21 cellular contexts compared by ENCODE assay signal in the genomic region with DNA sequence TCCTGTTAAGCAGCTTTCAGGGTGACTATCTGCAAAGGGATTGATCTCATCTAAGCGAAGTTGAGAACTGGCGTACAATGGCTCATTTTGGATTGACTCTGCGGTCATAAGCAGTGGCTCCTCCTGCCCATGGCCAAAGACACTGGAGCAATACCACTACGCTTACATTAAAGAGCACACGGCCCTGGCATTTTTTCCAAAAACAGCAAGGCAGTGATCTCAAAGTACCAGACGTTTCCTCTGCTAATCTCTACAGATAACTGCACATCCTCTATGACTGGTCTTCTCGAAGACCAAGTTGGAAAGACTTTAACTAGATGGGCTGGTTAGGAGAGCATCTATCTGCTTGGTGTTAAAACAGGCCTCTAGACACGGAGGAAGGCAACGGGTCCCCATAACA. TPM values are rescaled to one million over a fixed set of nuclear protein-coding genes. Genes with fewer than 3 reads are reported as not detected.
DNase-seq lines count a peak whose midpoint lies in the region; ATAC-seq and TF ChIP-seq lines count a peak whose summit lies in the region.
"Had no signal": no experiment of that assay in that cellular context is flagged by ENCODE, and none has a peak within 500 bp of the region (broad histone marks: within the 10 kb centered on the region; RNA-seq: fewer than 3 reads in every experiment).

No MANE protein-coding gene starts in this region.

- in situ Hi-C loops in Panc1 (cut with HindIII; ENCODE audit: low pct_unique_long_range_greater_than_20kb, low sequenced_read_pairs) = no loop called here

- DNase-seq in activated T-cell treated with anti-CD3 and anti-CD28 coated beads, Interleukin-2, amount 50 U/mL, for 4 hours = no peak
- DNase-seq in activated T-cell treated with anti-CD3 and anti-CD28 coated beads, Interleukin-2, amount 50 U/mL, for 24 hours = no peak
- no peak for DNase-seq in Panc1 (ENCODE audit: low read depth, low spot score)
- no peak for DNase-seq in esophagus muscularis mucosa (ENCODE audit: extremely low spot score)
- no peak for DNase-seq in stomach
- no peak for DNase-seq in prostate gland (ENCODE audit: low spot score)
- no peak for DNase-seq in H4 (ENCODE audit: low spot score)
- DNase-seq in psoas muscle = no peak
- DNase-seq: activated naive CD4-positive, alpha-beta T cell treated with anti-CD3 and anti-CD28 coated beads, Interleukin-2, amount 10 ng/mL, durations not matched to agents 7 days and 5 days; Calu3; effector memory CD4-positive, alpha-beta T cell; GDM1; lower lobe of right lung; NCI-H187 treated with DMSO at 0.1 percent for 48 hours; NCI-H510A; SK-N-SH; stimulated activated CD4-positive, alpha-beta T cell treated with anti-CD3 and anti-CD28 coated beads, Interleukin-4, amount 100 ng/mL, for 24 hours; tibial artery had no signal

- H3K27ac ChIP-seq in Panc1 (ENCODE audit: low read length) = peak overlapping the region; percentile 76; the same call in 1 of the 2 replicates
- H3K27ac ChIP-seq in esophagus muscularis mucosa (replicated peaks in 1 of 4) = peak overlapping the region in 3 of 4 donors; percentile 8 to 93 (median 89)
- peak overlapping the region in 3 of 5 donors; percentile 86 to 92 (median 88) for H3K27ac ChIP-seq in stomach
- no peak overlapping the region for H3K27ac ChIP-seq in prostate gland
- no peak overlapping the region for H3K27ac ChIP-seq in psoas muscle
- H3K27ac ChIP-seq: breast epithelium, neutrophil, tibial artery had no signal

- TF ChIP-seq CTCF in Panc1 (IDR thresholded peaks at IDR 0.05) (no peak), esophagus muscularis mucosa (IDR thresholded peaks at IDR 0.05) (no peak), stomach (IDR thresholded peaks at IDR 0.05) (no peak), prostate gland (IDR thresholded peaks at IDR 0.05) (no peak), psoas muscle (IDR thresholded peaks at IDR 0.05) (no peak)

- peaks cover 37% of the 10 kb centered on the region for H3K4me1 Mint-ChIP-seq in activated T-cell treated with anti-CD3 and anti-CD28 coated beads, Interleukin-2, amount 50 U/mL, for 4 hours (ENCODE audit: low read depth)
- peaks cover 37% of the 10 kb centered on the region for H3K4me1 Mint-ChIP-seq in activated T-cell treated with anti-CD3 and anti-CD28 coated beads, Interleukin-2, amount 50 U/mL, for 24 hours (ENCODE audit: low read depth)

- H3K27me3 ChIP-seq in Panc1 (ENCODE audit: control insufficient read depth, insufficient read depth, low read length) (no peaks in the 10 kb centered on the region), esophagus muscularis mucosa (no peaks in the 10 kb centered on the region), stomach (peaks cover 0 to 9% (median 0%) of the 10 kb centered on the region in 3 donors), prostate gland (replicated peaks; ENCODE audit: insufficient read depth) (no peaks in the 10 kb centered on the region), psoas muscle (ENCODE audit: insufficient read depth in 3 of 3, low read length in 2 of 3) (no peaks in the 10 kb centered on the region)
- H3K27me3 ChIP-seq: breast epithelium, tibial artery had no signal

- no peak for TF ChIP-seq POLR2A in esophagus muscularis mucosa (IDR thresholded peaks at IDR 0.05; ENCODE audit: low read depth)
- no peak for TF ChIP-seq POLR2A in stomach (IDR thresholded peaks at IDR 0.05)
- no peak for TF ChIP-seq POLR2A in prostate gland (IDR thresholded peaks at IDR 0.05)

- 74% methylated on average over 9 of the region's 9 CpGs for WGBS in esophagus muscularis mucosa
- WGBS in stomach, 5 donors = 74 to 85% (median 75%) methylated on average over 9 of the region's 9 CpGs
- 77% methylated on average over 9 of the region's 9 CpGs for WGBS in prostate gland
- 80 to 94% (median 80%) methylated on average over 9 of the region's 9 CpGs for WGBS in psoas muscle, 3 donors

- H3K27me3 Mint-ChIP-seq in activated T-cell treated with anti-CD3 and anti-CD28 coated beads, Interleukin-2, amount 50 U/mL, for 4 hours (ENCODE audit: low read depth) = no peaks in the 10 kb centered on the region
- H3K27me3 Mint-ChIP-seq in activated T-cell treated with anti-CD3 and anti-CD28 coated beads, Interleukin-2, amount 50 U/mL, for 24 hours = no peaks in the 10 kb centered on the region

- peaks cover 41% of the 10 kb centered on the region for H3K4me1 ChIP-seq in Panc1 (ENCODE audit: control insufficient read depth, insufficient read depth, low read length)
- peaks cover 28 to 70% (median 45%) of the 10 kb centered on the region in 4 donors for H3K4me1 ChIP-seq in esophagus muscularis mucosa
- H3K4me1 ChIP-seq in stomach = peaks cover 15 to 64% (median 44%) of the 10 kb centered on the region in 4 donors
- H3K4me1 ChIP-seq in prostate gland (replicated peaks) = peaks cover 6% of the 10 kb centered on the region
- peaks cover 7% of the 10 kb centered on the region for H3K4me1 ChIP-seq in psoas muscle
- H3K4me1 ChIP-seq: breast epithelium had no signal

- BruUV-seq in Panc1 (replicated peaks; lab: Mats Ljungman, UMichigan) = no TSS peak

- H3K36me3 ChIP-seq in Panc1 (ENCODE audit: control insufficient read depth, insufficient read depth, low read length) (no peaks in the 10 kb centered on the region), esophagus muscularis mucosa (no peaks in the 10 kb centered on the region), stomach (no peaks in the 10 kb centered on the region), prostate gland (no peaks in the 10 kb centered on the region), psoas muscle (ENCODE audit: insufficient read depth in 1 of 2, low read depth in 1 of 2) (no peaks in the 10 kb centered on the region)
- H3K36me3 ChIP-seq: breast epithelium, HAP-1, lower lobe of right lung, neutrophil, tibial artery had no signal

- POLR2A ChIA-PET in Panc1 (lab: Charles Lee) = no interaction called here

- H3K4me3 Mint-ChIP-seq in activated T-cell treated with anti-CD3 and anti-CD28 coated beads, Interleukin-2, amount 50 U/mL, for 4 hours = peak overlapping the region; percentile 29
- no peak overlapping the region for H3K4me3 Mint-ChIP-seq in activated T-cell treated with anti-CD3 and anti-CD28 coated beads, Interleukin-2, amount 50 U/mL, for 24 hours

- intact Hi-C loops in Panc1 (cut with micrococcal nuclease; ENCODE audit: unreplicated experiment) = loop anchor here (10.0 kb wide), 1 partner anchor 163 kb away; the partner anchor contains the start of gene ARL6IP4
- intact Hi-C loops in esophagus muscularis mucosa (cut with DNase I) = no loop called here
- intact Hi-C loops in stomach (cut with DNase I; ENCODE audit: low total_unique reads) = loop anchor here (10.0 kb wide), 1 partner anchor 103 kb away; no protein-coding TSS in a partner anchor
- intact Hi-C loops in prostate gland (cut with DNase I) = no loop called here
- intact Hi-C loops in psoas muscle (cut with DNase I) = loop anchor here in 1 of 2 donors (10.0 kb wide), 1 partner anchor 53 kb away; no protein-coding TSS in a partner anchor

- no peaks in the 10 kb centered on the region for H3K36me3 Mint-ChIP-seq in activated T-cell treated with anti-CD3 and anti-CD28 coated beads, Interleukin-2, amount 50 U/mL, for 4 hours (ENCODE audit: insufficient read depth)
- H3K36me3 Mint-ChIP-seq in activated T-cell treated with anti-CD3 and anti-CD28 coated beads, Interleukin-2, amount 50 U/mL, for 24 hours (ENCODE audit: low read depth) = peaks cover 13% of the 10 kb centered on the region

- ATAC-seq in activated T-cell treated with anti-CD3 and anti-CD28 coated beads, Interleukin-2, amount 50 U/mL, for 4 hours = no peak
- ATAC-seq in Panc1 (no peak), psoas muscle (no peak)
- ATAC-seq: lower lobe of right lung had no signal

- H3K9me3 ChIP-seq in Panc1 (ENCODE audit: control insufficient read depth, insufficient read depth, low read depth, low read length) (no peaks in the 10 kb centered on the region), esophagus muscularis mucosa (no peaks in the 10 kb centered on the region), stomach (no peaks in the 10 kb centered on the region), prostate gland (no peaks in the 10 kb centered on the region), psoas muscle (no peaks in the 10 kb centered on the region)
- H3K9me3 ChIP-seq: breast epithelium, HAP-1, lower lobe of right lung, neutrophil, SK-N-SH, tibial artery had no signal

- H3K9me3 Mint-ChIP-seq in activated T-cell treated with anti-CD3 and anti-CD28 coated beads, Interleukin-2, amount 50 U/mL, for 4 hours = no peaks in the 10 kb centered on the region
- H3K9me3 Mint-ChIP-seq in activated T-cell treated with anti-CD3 and anti-CD28 coated beads, Interleukin-2, amount 50 U/mL, for 24 hours = no peaks in the 10 kb centered on the region
- H3K9me3 Mint-ChIP-seq: activated naive CD4-positive, alpha-beta T cell treated with anti-CD3 and anti-CD28 coated beads, Interleukin-2, amount 10 ng/mL, durations not matched to agents 7 days and 5 days had no signal

- CTCF ChIA-PET in Panc1 (lab: Charles Lee) = no interaction called here

- no peak overlapping the region for H3K27ac Mint-ChIP-seq in activated T-cell treated with anti-CD3 and anti-CD28 coated beads, Interleukin-2, amount 50 U/mL, for 24 hours
- H3K27ac Mint-ChIP-seq: activated naive CD4-positive, alpha-beta T cell treated with anti-CD3 and anti-CD28 coated beads, Interleukin-2, amount 10 ng/mL, durations not matched to agents 7 days and 5 days had no signal

- TF ChIP-seq EP300 in esophagus muscularis mucosa (IDR thresholded peaks at IDR 0.05) (no peak), stomach (IDR thresholded peaks at IDR 0.05) (no peak)

- H3K4me3 ChIP-seq in Panc1 (ENCODE audit: low read depth in 2 of 2, low read length in 2 of 2) = no peak overlapping the region
- no peak overlapping the region for H3K4me3 ChIP-seq in esophagus muscularis mucosa
- H3K4me3 ChIP-seq in stomach = no peak overlapping the region
- no peak overlapping the region for H3K4me3 ChIP-seq in prostate gland
- H3K4me3 ChIP-seq in psoas muscle = no peak overlapping the region
- H3K4me3 ChIP-seq: breast epithelium, HAP-1, tibial artery had no signal

RNA-seq across cellular contexts. Expression of gene PITPNM2, which starts 2.7 kb away (rescaled TPM):
- total RNA-seq in activated T-cell treated with anti-CD3 and anti-CD28 coated beads, Interleukin-2, amount 50 U/mL, for 4 hours = 1 to 10 TPM; 7.3 to 9.3 (median 9.2) TPM
- total RNA-seq in Panc1 (2021; ENCODE audit: unreplicated experiment) (26.4 TPM), esophagus muscularis mucosa (10 to 100 TPM; 10.4 to 24.4 (median 13.3) TPM), stomach (10 to 100 TPM in 3 of 5 donors, 1 to 10 TPM in 2; 5.2 to 28.1 (median 13.4) TPM), prostate gland (10 to 100 TPM in 1 of 2 donors, 1 to 10 TPM in 1; 2.4 to 15.7 TPM), psoas muscle (1 to 10 TPM; 4.6 to 7.4 (median 5.8) TPM)
- 25.3 TPM for polyA plus RNA-seq in Panc1 (2012; ENCODE audit: insufficient read length)
- polyA plus RNA-seq in stomach (1 to 10 TPM; 1.8 to 5.9 (median 4.6) TPM), psoas muscle (1 to 10 TPM; 2.2 to 3.5 (median 3.0) TPM)
- total RNA-seq in H4 (2014; rRNA removed; shearing (Covaris generic)) = 2.0 and 3.3 TPM in 2 replicates

Comparison
In these comparisons a context has a peak if more than half of its experiments do, and no peak if none do; other contexts are left out.
1. H3K27ac ChIP-seq: peak in Panc1 (single experiment), esophagus muscularis mucosa (3 of 4) and stomach (3 of 5); none in prostate gland (0 of 2) and psoas muscle (single experiment).
2. intact Hi-C loops: an anchor here in Panc1 (10.0 kb wide) and stomach (10.0 kb wide); none called in esophagus muscularis mucosa and prostate gland.